In the genomic region with DNA sequence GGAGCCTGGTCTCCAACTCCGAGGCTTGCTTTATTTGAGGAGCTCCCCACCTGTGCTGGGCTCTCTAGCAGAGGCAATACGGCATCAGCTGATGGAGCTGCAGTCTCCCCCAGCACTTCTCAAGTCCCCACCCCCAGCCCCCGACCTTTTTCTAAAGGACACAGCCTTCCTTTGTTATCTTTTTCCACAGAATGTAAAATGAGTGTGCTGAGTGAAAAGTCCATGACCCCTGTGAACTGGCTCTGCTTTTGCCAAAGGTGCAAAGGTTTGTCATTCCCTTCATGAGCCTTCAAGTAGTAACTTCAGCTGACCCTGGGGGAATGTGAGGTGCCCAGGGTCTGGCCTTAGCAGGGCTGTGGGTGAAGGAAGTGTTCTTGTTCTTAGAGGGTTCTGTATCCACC, we compare ENCODE assay signal across 11 cellular contexts.
"Had no signal": no experiment of that assay in that cellular context is flagged by ENCODE, and none has a peak within 500 bp of the region (broad histone marks: within the 10 kb centered on the region; RNA-seq: fewer than 3 reads in every experiment).

No MANE protein-coding gene starts in this region.

- H3K4me3 ChIP-seq: adrenal gland, coronary artery, lower lobe of right lung, pancreas had no signal

- H3K36me3 ChIP-seq: adrenal gland, pancreas had no signal

- H3K9me3 Mint-ChIP-seq: activated naive CD4-positive, alpha-beta T cell treated with anti-CD3 and anti-CD28 coated beads, Interleukin-2, amount 10 ng/mL, durations not matched to agents 7 days and 5 days; stimulated activated memory B cell treated with anti-CD40 and anti-IgM and Interleukin-4, amounts not matched to agents 10 μg/mL and 1 μg/mL and 100 μg/mL, for 72 hours had no signal

- H3K4me3 Mint-ChIP-seq: activated naive CD4-positive, alpha-beta T cell treated with anti-CD3 and anti-CD28 coated beads, Interleukin-2, amount 10 ng/mL, durations not matched to agents 7 days and 5 days; stimulated activated memory B cell treated with anti-CD40 and anti-IgM and Interleukin-4, amounts not matched to agents 10 μg/mL and 1 μg/mL and 100 μg/mL, for 72 hours had no signal

- H3K27ac ChIP-seq: coronary artery, lower lobe of right lung, pancreas had no signal

- H3K9me3 ChIP-seq: adrenal gland, lower lobe of right lung, pancreas had no signal

- H3K27ac Mint-ChIP-seq: stimulated activated memory B cell treated with anti-CD40 and anti-IgM and Interleukin-4, amounts not matched to agents 10 μg/mL and 1 μg/mL and 100 μg/mL, for 72 hours had no signal

- DNase-seq: activated CD4-positive, CD25-positive, alpha-beta regulatory T cell treated with anti-CD3 and anti-CD28 coated beads, Interleukin-2, amount 50 U/mL, for 72 hours; activated naive CD4-positive, alpha-beta T cell treated with anti-CD3 and anti-CD28 coated beads, Interleukin-2, amount 10 ng/mL, durations not matched to agents 7 days and 5 days; effector CD4-positive, alpha-beta T cell; foreskin fibroblast; lower lobe of right lung; pancreas; stimulated activated CD4-positive, alpha-beta T cell treated with anti-CD3 and anti-CD28 coated beads, Interleukin-2, amount 100 ng/mL, for 48 hours; T-helper 9 cell had no signal

- H3K27me3 ChIP-seq: adrenal gland, pancreas had no signal

- H3K27me3 Mint-ChIP-seq: activated naive CD4-positive, alpha-beta T cell treated with anti-CD3 and anti-CD28 coated beads, Interleukin-2, amount 10 ng/mL, durations not matched to agents 7 days and 5 days; stimulated activated memory B cell treated with anti-CD40 and anti-IgM and Interleukin-4, amounts not matched to agents 10 μg/mL and 1 μg/mL and 100 μg/mL, for 72 hours had no signal
